Comparison of ENCODE assay signal across 8 cellular contexts in the genomic region with DNA sequence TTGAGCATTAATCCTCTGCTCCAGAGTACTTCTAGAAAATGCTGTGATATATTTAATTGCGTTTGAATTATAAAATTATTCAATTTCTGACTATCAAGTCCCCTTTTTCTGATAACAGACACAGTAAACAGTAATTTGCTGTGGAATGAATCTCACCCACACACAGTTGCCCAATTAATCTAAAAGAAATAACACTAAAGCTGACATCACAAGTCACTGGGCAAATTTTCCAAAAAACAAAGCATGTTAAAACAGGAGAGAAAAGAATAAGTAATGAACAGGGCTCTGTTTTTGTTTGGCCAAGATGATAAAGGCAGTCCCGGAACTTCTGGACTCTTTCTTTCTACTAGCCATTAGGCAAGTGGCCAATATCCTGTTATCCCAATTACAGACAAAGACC. TPM values are rescaled to one million over a fixed set of nuclear protein-coding genes. Genes with fewer than 3 reads are reported as not detected.
"Had no signal": no experiment of that assay in that cellular context is flagged by ENCODE, and none has a peak within 500 bp of the region (broad histone marks: within the 10 kb centered on the region; RNA-seq: fewer than 3 reads in every experiment).

No MANE protein-coding gene starts in this region.

- FAIRE-seq: G401.6, GM12878, GM12891, GM12892, GM18507, GM19239 had no signal

- H3K4me3 ChIP-seq: GM12878 had no signal

- DNase-seq: GDM1, GF-D8 had no signal

- ATAC-seq: GM12878 had no signal

RNA-seq across cellular contexts. Expression of a gene that starts 56.5 kb away (rescaled TPM):
- polyA plus RNA-seq: GM12878 had no signal
